Comparison of ENCODE assay signal across 15 cellular contexts in the genomic region with DNA sequence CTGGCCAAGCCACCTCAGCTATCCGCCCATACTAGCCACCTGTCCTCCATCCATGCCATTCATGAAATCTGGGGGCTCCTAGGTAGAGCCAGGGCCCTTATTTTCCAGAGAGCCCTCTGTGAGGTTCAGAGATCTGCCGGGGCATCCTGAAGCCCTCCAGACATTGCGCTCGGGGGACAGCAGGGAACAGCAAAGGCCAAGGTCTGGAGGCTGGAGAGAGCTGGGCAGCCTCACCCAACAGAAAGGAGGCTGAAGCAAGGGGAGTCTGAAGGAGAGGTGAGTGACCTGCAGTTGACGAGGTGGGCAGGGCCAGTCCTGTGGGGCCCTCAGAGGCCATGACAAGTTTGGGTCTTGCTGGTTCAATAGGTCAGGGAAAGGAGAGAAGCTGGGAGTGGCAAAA. TPM values are rescaled to one million over a fixed set of nuclear protein-coding genes. Genes with fewer than 3 reads are reported as not detected.
DNase-seq lines count a peak whose midpoint lies in the region; ATAC-seq, FAIRE-seq and TF ChIP-seq lines count a peak whose summit lies in the region.
"Had no signal": no experiment of that assay in that cellular context is flagged by ENCODE, and none has a peak within 500 bp of the region (broad histone marks: within the 10 kb centered on the region; RNA-seq: fewer than 3 reads in every experiment).

No MANE protein-coding gene starts in this region.

- no peak for TF ChIP-seq EP300 in stomach (IDR thresholded peaks at IDR 0.05)

- H3K4me3 ChIP-seq in astrocyte (ENCODE audit: insufficient read depth, low read depth, low read length) (no peak overlapping the region), endodermal cell (ENCODE audit: low read length) (no peak overlapping the region), muscle layer of duodenum (ENCODE audit: low read depth in 1 of 2, low read length in 2 of 2) (peak overlapping the region in 1 of 2 donors; percentile 17), stomach (no peak overlapping the region), upper lobe of right lung (no peak overlapping the region)
- H3K4me3 ChIP-seq: GM23248 had no signal

- peaks cover 20% of the 10 kb centered on the region for H3K4me1 Mint-ChIP-seq in astrocyte (ENCODE audit: low read depth, unreplicated experiment)
- peaks cover 2% of the 10 kb centered on the region for H3K4me1 Mint-ChIP-seq in endodermal cell

- DNase-seq in astrocyte (ENCODE audit: low read depth) (no peak), endodermal cell (peak; percentile 39), stomach (no peak), epidermal melanocyte (ENCODE audit: insufficient read length, low spot score) (no peak), upper lobe of right lung (no peak)
- DNase-seq: CD8-positive, alpha-beta T cell; GM23248; MV-4-11; NCI-H1436; NCI-H2029 treated with DMSO at 0.1 percent for 48 hours; NCI-H510A treated with DMSO at 0.1 percent for 48 hours had no signal

- H3K9ac ChIP-seq in astrocyte (ENCODE audit: low read length) (no peak overlapping the region), endodermal cell (ENCODE audit: extremely low read depth, low read length, poor library complexity, severe bottlenecking) (no peak overlapping the region)
- H3K9ac ChIP-seq: GM23248 had no signal

- H3K9me3 ChIP-seq in astrocyte (ENCODE audit: insufficient read depth, low read depth, low read length): no peaks in the 10 kb centered on the region
- peaks cover 6% of the 10 kb centered on the region for H3K9me3 ChIP-seq in endodermal cell (ENCODE audit: control insufficient read depth, low read length)
- H3K9me3 ChIP-seq in muscle layer of duodenum (ENCODE audit: control insufficient read depth in 1 of 2, low read length in 2 of 2): no peaks in the 10 kb centered on the region
- H3K9me3 ChIP-seq in stomach: peaks cover 0 to 9% (median 4%) of the 10 kb centered on the region in 4 donors
- H3K9me3 ChIP-seq in upper lobe of right lung: no peaks in the 10 kb centered on the region

- H3K36me3 Mint-ChIP-seq in astrocyte (ENCODE audit: low read depth, unreplicated experiment): no peaks in the 10 kb centered on the region
- H3K36me3 Mint-ChIP-seq in endodermal cell (ENCODE audit: low read depth): no peaks in the 10 kb centered on the region
- H3K36me3 Mint-ChIP-seq: CD8-positive, alpha-beta T cell had no signal

- H3K27ac Mint-ChIP-seq in astrocyte (ENCODE audit: unreplicated experiment): peak overlapping the region; percentile 26
- no peak overlapping the region for H3K27ac Mint-ChIP-seq in endodermal cell
- H3K27ac Mint-ChIP-seq: CD8-positive, alpha-beta T cell had no signal

- TF ChIP-seq CTCF in astrocyte (IDR thresholded peaks at IDR 0.05; ENCODE audit: insufficient read depth, low read depth, low read length): no peak
- no peak for TF ChIP-seq CTCF in endodermal cell (conservative IDR thresholded peaks at IDR 0.05)
- no peak for TF ChIP-seq CTCF in stomach (IDR thresholded peaks at IDR 0.05)
- TF ChIP-seq CTCF in upper lobe of right lung (IDR thresholded peaks at IDR 0.05): no peak

- H4K20me1 ChIP-seq in astrocyte (ENCODE audit: insufficient read depth, low read length): no peaks in the 10 kb centered on the region

- H3K79me2 ChIP-seq in astrocyte (ENCODE audit: insufficient read depth, low read length): no peaks in the 10 kb centered on the region

- intact Hi-C loops in stomach (cut with DNase I; ENCODE audit: low total_unique reads) (loop anchor here (10.0 kb wide), 1 partner anchor 125 kb away; no protein-coding TSS in a partner anchor), upper lobe of right lung (cut with DNase I) (loop anchor here (10.0 kb wide), 1 partner anchor 115 kb away; no protein-coding TSS in a partner anchor)

- WGBS in endodermal cell (ENCODE audit: insufficient coverage in 1 of 2, insufficient read length in 1 of 2), 2 experiments: 92 to 100% methylated on average over 4 to 5 of the region's 5 CpGs
- WGBS in stomach, 5 donors: 85 to 91% (median 91%) methylated on average over 5 of the region's 5 CpGs

- FAIRE-seq in astrocyte (lab: Jason Lieb, UNC): no peak
- FAIRE-seq: D721Med had no signal

- H3K27me3 ChIP-seq in astrocyte (ENCODE audit: insufficient read depth, low read length): no peaks in the 10 kb centered on the region
- no peaks in the 10 kb centered on the region for H3K27me3 ChIP-seq in endodermal cell (ENCODE audit: control insufficient read depth, insufficient read depth, low read length, poor library complexity, severe bottlenecking)
- no peaks in the 10 kb centered on the region for H3K27me3 ChIP-seq in muscle layer of duodenum (ENCODE audit: low read depth, low read length)
- H3K27me3 ChIP-seq in stomach: peaks cover 0 to 35% (median 0%) of the 10 kb centered on the region in 3 donors
- peaks cover 13% of the 10 kb centered on the region for H3K27me3 ChIP-seq in upper lobe of right lung

- ATAC-seq in upper lobe of right lung: no peak
- no peak for ATAC-seq in GM18861 (IDR thresholded peaks at IDR 0.05; ENCODE audit: unreplicated experiment)
- ATAC-seq: CD8-positive, alpha-beta T cell had no signal

- H3K4me1 ChIP-seq in astrocyte (ENCODE audit: insufficient read depth, low read length) (peaks cover 20% of the 10 kb centered on the region), endodermal cell (ENCODE audit: control insufficient read depth, insufficient read depth, low read length) (no peaks in the 10 kb centered on the region), muscle layer of duodenum (ENCODE audit: control insufficient read depth in 1 of 2, insufficient read depth in 2 of 2, low read length in 2 of 2) (no peaks in the 10 kb centered on the region), stomach (peaks cover 0 to 17% (median 3%) of the 10 kb centered on the region in 4 donors), upper lobe of right lung (no peaks in the 10 kb centered on the region)

- no peak for TF ChIP-seq POLR2A in stomach (IDR thresholded peaks at IDR 0.05)

- H3K27ac ChIP-seq in astrocyte (ENCODE audit: low read depth, low read length): no peak overlapping the region
- H3K27ac ChIP-seq in endodermal cell (ENCODE audit: low read depth, low read length): no peak overlapping the region
- peak overlapping the region; percentile 92 for H3K27ac ChIP-seq in muscle layer of duodenum (ENCODE audit: low read length)
- peak overlapping the region in 4 of 5 donors; percentile 73 to 93 (median 79) for H3K27ac ChIP-seq in stomach
- no peak overlapping the region for H3K27ac ChIP-seq in upper lobe of right lung
- H3K27ac ChIP-seq: GM23248 had no signal

- H2AFZ ChIP-seq in astrocyte (ENCODE audit: low read depth, low read length): no peak overlapping the region
- H2AFZ ChIP-seq: GM23248 had no signal

- H3K4me2 ChIP-seq in astrocyte (ENCODE audit: low read length): no peak overlapping the region

- H3K27me3 Mint-ChIP-seq in astrocyte (ENCODE audit: low read depth, unreplicated experiment): peaks cover 3% of the 10 kb centered on the region
- peaks cover 10% of the 10 kb centered on the region for H3K27me3 Mint-ChIP-seq in endodermal cell (ENCODE audit: insufficient read depth)

- H3K4me3 Mint-ChIP-seq in astrocyte (ENCODE audit: unreplicated experiment) (no peak overlapping the region), endodermal cell (no peak overlapping the region)
- H3K4me3 Mint-ChIP-seq: CD8-positive, alpha-beta T cell had no signal

- H3K36me3 ChIP-seq in astrocyte (ENCODE audit: insufficient read depth, low read length) (no peaks in the 10 kb centered on the region), endodermal cell (ENCODE audit: control insufficient read depth, insufficient read depth, low read length) (no peaks in the 10 kb centered on the region), muscle layer of duodenum (ENCODE audit: control insufficient read depth in 1 of 2, insufficient read depth in 2 of 2, low read length in 2 of 2) (no peaks in the 10 kb centered on the region), stomach (no peaks in the 10 kb centered on the region), upper lobe of right lung (no peaks in the 10 kb centered on the region)

- H3K9me3 Mint-ChIP-seq in astrocyte (ENCODE audit: unreplicated experiment) (peaks cover 8% of the 10 kb centered on the region), endodermal cell (peaks cover 9% of the 10 kb centered on the region)

RNA-seq across cellular contexts. Expression of gene DES, which starts 8.6 kb away (rescaled TPM):
- total RNA-seq in astrocyte (5.2 and 5.4 TPM in 2 replicates), endodermal cell (1 to 10 TPM; 1.1 to 3.5 TPM), stomach (1,000 to 10,000 TPM; 1,078 to 5,539 (median 2,913) TPM), upper lobe of right lung (59.4 TPM)
- 0.96 TPM for polyA plus RNA-seq in endodermal cell (2013, experiment 1 of 2)
- 0.99 TPM for polyA plus RNA-seq in endodermal cell (2013, experiment 2 of 2)
- polyA plus RNA-seq in stomach: 100 to 1,000 TPM; 122 to 803 (median 204) TPM
- total RNA-seq: CD8-positive, alpha-beta T cell; HT1080 had no signal

RNA-seq across cellular contexts. Expression of gene DNPEP, which starts 21.9 kb away (rescaled TPM):
- total RNA-seq in astrocyte (44.8 and 53.9 TPM in 2 replicates), endodermal cell (10 to 100 TPM; 54.6 to 76.1 TPM), stomach (100 to 1,000 TPM in 1 of 5 donors, 10 to 100 TPM in 4; 32.7 to 147 (median 46.4) TPM), upper lobe of right lung (69.9 TPM)
- polyA plus RNA-seq in endodermal cell (2013, experiment 1 of 2): 48.9 TPM
- polyA plus RNA-seq in endodermal cell (2013, experiment 2 of 2): 41.6 TPM
- 100 to 1,000 TPM in 2 of 3 donors, 10 to 100 TPM in 1; 69.2 to 114 (median 105) TPM for polyA plus RNA-seq in stomach

RNA-seq across cellular contexts. Expression of gene SPEG, which starts 25.0 kb away (rescaled TPM):
- total RNA-seq in astrocyte (71.2 and 76.1 TPM in 2 replicates), endodermal cell (10 to 100 TPM; 23.1 to 29.8 TPM), stomach (100 to 1,000 TPM in 1 of 5 donors, 10 to 100 TPM in 3, 1 to 10 TPM in 1; 7.4 to 106 (median 30.4) TPM), upper lobe of right lung (5.6 TPM)
- polyA plus RNA-seq in endodermal cell (2013, experiment 1 of 2): 42.6 TPM
- 38.8 TPM for polyA plus RNA-seq in endodermal cell (2013, experiment 2 of 2)
- polyA plus RNA-seq in stomach: 10 to 100 TPM in 1 of 3 donors, 1 to 10 TPM in 2; 9.8 to 65.1 (median 9.9) TPM

Comparison
In these comparisons a context has a peak if more than half of its experiments do, and no peak if none do; other contexts are left out.
1. H3K27ac ChIP-seq: peak in muscle layer of duodenum (single experiment) and stomach (4 of 5); none in astrocyte (single experiment), endodermal cell (single experiment) and upper lobe of right lung (single experiment).
2. RNA of gene DES, which starts 8.6 kb away (total RNA-seq): 1,078 to 5,539 TPM in stomach; 59.4 TPM in upper lobe of right lung (single experiment), 5.2 to 5.4 TPM in astrocyte and 1.1 to 3.5 TPM in endodermal cell; every median in the first group is over 10 times any median in the second.